Comparison of ENCODE assay signal across 1 cellular context in the genomic region with DNA sequence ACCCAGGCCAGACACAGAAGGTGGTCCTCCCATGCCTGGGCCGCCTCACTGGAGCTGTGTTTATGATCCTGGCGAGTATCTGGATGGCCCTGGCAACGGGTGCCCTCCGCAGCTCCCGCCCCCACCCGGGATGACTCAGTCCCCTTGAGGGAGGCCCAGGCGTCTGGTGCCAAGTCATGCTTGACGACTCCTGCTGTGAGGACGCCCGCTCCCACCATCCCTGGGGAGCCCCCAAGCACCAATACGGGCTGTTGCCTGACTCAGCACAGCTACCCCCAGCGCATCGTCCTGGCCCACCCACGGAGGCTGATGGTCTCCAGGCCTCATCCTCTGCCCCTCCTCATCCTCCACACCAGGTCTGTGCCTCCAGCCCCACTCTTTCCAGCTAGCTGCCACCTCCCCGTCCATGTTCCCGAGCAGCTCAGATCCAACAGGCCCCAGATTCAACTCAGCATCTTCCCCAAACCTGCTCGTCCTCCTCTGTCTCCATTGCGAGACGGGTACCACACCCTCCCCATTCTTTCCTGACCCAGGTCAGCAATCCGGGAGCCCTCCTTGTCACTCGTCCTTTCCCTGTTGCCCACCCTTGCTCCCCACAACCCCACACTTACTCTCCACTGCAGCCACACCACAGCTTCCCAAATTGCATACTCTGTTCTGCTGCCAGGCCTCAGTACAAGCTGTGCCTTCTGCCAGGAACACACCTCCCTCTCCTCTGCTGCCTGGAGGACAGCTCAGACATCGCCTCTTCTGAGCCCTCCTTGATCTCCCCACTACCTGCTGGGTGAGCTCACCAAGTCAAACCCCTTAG.
TF ChIP-seq lines count a peak whose summit lies in the region.

No MANE protein-coding gene starts in this region.

TF ChIP-seq in HEK293, 187 proteins besides CTCF, POLR2A, EP300 and RAD21 (continued from another document and continues in another):
- TF ChIP-seq, protein P1, sequence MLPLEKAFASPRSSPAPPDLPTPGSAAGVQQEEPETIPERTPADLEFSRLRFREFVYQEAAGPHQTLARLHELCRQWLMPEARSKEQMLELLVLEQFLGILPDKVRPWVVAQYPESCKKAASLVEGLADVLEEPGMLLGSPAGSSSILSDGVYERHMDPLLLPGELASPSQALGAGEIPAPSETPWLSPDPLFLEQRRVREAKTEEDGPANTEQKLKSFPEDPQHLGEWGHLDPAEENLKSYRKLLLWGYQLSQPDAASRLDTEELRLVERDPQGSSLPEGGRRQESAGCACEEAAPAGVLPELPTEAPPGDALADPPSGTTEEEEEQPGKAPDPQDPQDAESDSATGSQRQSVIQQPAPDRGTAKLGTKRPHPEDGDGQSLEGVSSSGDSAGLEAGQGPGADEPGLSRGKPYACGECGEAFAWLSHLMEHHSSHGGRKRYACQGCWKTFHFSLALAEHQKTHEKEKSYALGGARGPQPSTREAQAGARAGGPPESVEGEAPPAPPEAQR (tag by site-specific recombination; IDR thresholded peaks at IDR 0.05): peak; percentile 97
- TF ChIP-seq ZNF510 (tag by site-specific recombination; IDR thresholded peaks at IDR 0.05; ENCODE audit: insufficient replicate concordance) (no peak), ZNF624 (tag by site-specific recombination; IDR thresholded peaks at IDR 0.05) (no peak), ZNF274 (IDR thresholded peaks at IDR 0.05; ENCODE audit: low read length) (no peak), ZNF274 (tag by site-specific recombination; IDR thresholded peaks at IDR 0.05; ENCODE audit: borderline replicate concordance) (no peak), ZNF132 (tag by site-specific recombination; IDR thresholded peaks at IDR 0.05; ENCODE audit: borderline replicate concordance) (no peak), ZNF560 (tag by site-specific recombination; IDR thresholded peaks at IDR 0.05; ENCODE audit: borderline replicate concordance) (no peak), BCL11A (tag by site-specific recombination; IDR thresholded peaks at IDR 0.05; ENCODE audit: low read depth) (peak; percentile 100), ZNF561 (tag by site-specific recombination; IDR thresholded peaks at IDR 0.05; ENCODE audit: borderline replicate concordance) (peak; percentile 85; the same call in 1 of the 2 replicates), ZNF549 (tag by site-specific recombination; IDR thresholded peaks at IDR 0.05) (no peak), ZNF202 (tag by site-specific recombination; IDR thresholded peaks at IDR 0.05; ENCODE audit: borderline replicate concordance) (no peak), ZBTB48 (tag by site-specific recombination; IDR thresholded peaks at IDR 0.05) (peak; percentile 84), ZNF302 (tag by site-specific recombination; IDR thresholded peaks at IDR 0.05; ENCODE audit: low read depth) (no peak), GLIS1 (tag by site-specific recombination; IDR thresholded peaks at IDR 0.05) (peak; percentile 100), ZNF776 (tag by site-specific recombination; IDR thresholded peaks at IDR 0.05; ENCODE audit: borderline replicate concordance) (no peak; the same call in 1 of the 2 replicates), ZNF664 (tag by site-specific recombination; IDR thresholded peaks at IDR 0.05) (no peak), ZBTB1 (tag by site-specific recombination; IDR thresholded peaks at IDR 0.05) (peak; percentile 99), ZNF354C (tag by site-specific recombination; IDR thresholded peaks at IDR 0.05; ENCODE audit: borderline replicate concordance, low read depth) (peak; percentile 12; the same call in 1 of the 2 replicates), ZNF169 (tag by site-specific recombination; IDR thresholded peaks at IDR 0.05) (no peak), ZFP37 (tag by site-specific recombination; IDR thresholded peaks at IDR 0.05) (peak; percentile 98), SETDB1 (IDR thresholded peaks at IDR 0.05; ENCODE audit: insufficient read length, low read length) (no peak), PRDM1 (tag by site-specific recombination; IDR thresholded peaks at IDR 0.05) (no peak), ZNF530 (tag by site-specific recombination; IDR thresholded peaks at IDR 0.05; ENCODE audit: low read depth) (no peak), ZNF544 (tag by site-specific recombination; IDR thresholded peaks at IDR 0.05) (no peak), ZNF366 (tag by site-specific recombination; conservative IDR thresholded peaks at IDR 0.05) (peak; percentile 97), ZBTB7A (tag by site-specific recombination; IDR thresholded peaks at IDR 0.05; ENCODE audit: low read depth) (peak; percentile 96), ZFP3 (tag by site-specific recombination; IDR thresholded peaks at IDR 0.05; ENCODE audit: low read depth) (no peak), SP7 (tag by site-specific recombination; IDR thresholded peaks at IDR 0.05) (peak; percentile 100), ZBTB20 (tag by site-specific recombination; IDR thresholded peaks at IDR 0.05) (peak; percentile 93), ZNF791 (tag by site-specific recombination; IDR thresholded peaks at IDR 0.05) (no peak), ZNF24 (tag by site-specific recombination; IDR thresholded peaks at IDR 0.05) (peak; percentile 100), ZNF2 (tag by site-specific recombination; IDR thresholded peaks at IDR 0.05) (peak; percentile 93), ZNF335 (tag by site-specific recombination; conservative IDR thresholded peaks at IDR 0.05) (peak; percentile 84), ZNF16 (tag by site-specific recombination; IDR thresholded peaks at IDR 0.05; ENCODE audit: low read depth) (no peak; the same call in 1 of the 2 replicates), ZNF785 (tag by site-specific recombination; IDR thresholded peaks at IDR 0.05) (peak; percentile 96), ZNF37A (tag by site-specific recombination; IDR thresholded peaks at IDR 0.05) (no peak; the same call in 1 of the 2 replicates), ZNF76 (tag by site-specific recombination; IDR thresholded peaks at IDR 0.05; ENCODE audit: borderline replicate concordance, low read depth) (peak; percentile 84; the same call in 1 of the 2 replicates), ZNF792 (tag by site-specific recombination; IDR thresholded peaks at IDR 0.05) (no peak), ZNF423 (tag by site-specific recombination; IDR thresholded peaks at IDR 0.05) (peak; percentile 100), ZBTB21 (tag by site-specific recombination; IDR thresholded peaks at IDR 0.05) (peak; percentile 95), ZNF701 (tag by site-specific recombination; IDR thresholded peaks at IDR 0.05) (no peak), ZNF133 (tag by site-specific recombination; IDR thresholded peaks at IDR 0.05) (peak; percentile 35; the same call in 1 of the 2 replicates), ZNF555 (tag by site-specific recombination; conservative IDR thresholded peaks at IDR 0.05) (no peak), ZNF114 (tag by site-specific recombination; IDR thresholded peaks at IDR 0.05) (no peak), ZNF19 (tag by site-specific recombination; IDR thresholded peaks at IDR 0.05; ENCODE audit: low read depth) (no peak), GLI2 (tag by site-specific recombination; IDR thresholded peaks at IDR 0.05; ENCODE audit: borderline replicate concordance, low read depth) (peak; percentile 97; the same call in 1 of the 2 replicates), ZNF184 (tag by site-specific recombination; IDR thresholded peaks at IDR 0.05) (peak; percentile 89; the same call in 1 of the 2 replicates), REPIN1 (tag by site-specific recombination; IDR thresholded peaks at IDR 0.05; ENCODE audit: low read depth) (peak; percentile 46; the same call in 1 of the 2 replicates), ZNF155 (tag by site-specific recombination; IDR thresholded peaks at IDR 0.05) (0 out of 2 replicates have a peak, but pooled peaks have one; percentile 45)
- TF ChIP-seq, protein P2, sequence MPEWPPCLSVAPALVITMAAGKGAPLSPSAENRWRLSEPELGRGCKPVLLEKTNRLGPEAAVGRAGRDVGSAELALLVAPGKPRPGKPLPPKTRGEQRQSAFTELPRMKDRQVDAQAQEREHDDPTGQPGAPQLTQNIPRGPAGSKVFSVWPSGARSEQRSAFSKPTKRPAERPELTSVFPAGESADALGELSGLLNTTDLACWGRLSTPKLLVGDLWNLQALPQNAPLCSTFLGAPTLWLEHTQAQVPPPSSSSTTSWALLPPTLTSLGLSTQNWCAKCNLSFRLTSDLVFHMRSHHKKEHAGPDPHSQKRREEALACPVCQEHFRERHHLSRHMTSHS (tag by site-specific recombination; IDR thresholded peaks at IDR 0.05): peak; percentile 99
- TF ChIP-seq, protein P3, sequence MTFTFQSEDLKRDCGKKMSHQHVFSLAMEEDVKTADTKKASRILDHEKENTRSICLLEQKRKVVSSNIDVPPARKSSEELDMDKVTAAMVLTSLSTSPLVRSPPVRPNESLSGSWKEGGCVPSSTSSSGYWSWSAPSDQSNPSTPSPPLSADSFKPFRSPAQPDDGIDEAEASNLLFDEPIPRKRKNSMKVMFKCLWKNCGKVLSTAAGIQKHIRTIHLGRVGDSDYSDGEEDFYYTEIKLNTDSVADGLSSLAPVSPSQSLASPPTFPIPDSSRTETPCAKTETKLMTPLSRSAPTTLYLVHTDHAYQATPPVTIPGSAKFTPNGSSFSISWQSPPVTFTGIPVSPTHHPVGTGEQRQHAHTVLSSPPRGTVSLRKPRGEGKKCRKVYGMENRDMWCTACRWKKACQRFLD (tag by site-specific recombination; IDR thresholded peaks at IDR 0.05): no peak
- TF ChIP-seq, protein P4, sequence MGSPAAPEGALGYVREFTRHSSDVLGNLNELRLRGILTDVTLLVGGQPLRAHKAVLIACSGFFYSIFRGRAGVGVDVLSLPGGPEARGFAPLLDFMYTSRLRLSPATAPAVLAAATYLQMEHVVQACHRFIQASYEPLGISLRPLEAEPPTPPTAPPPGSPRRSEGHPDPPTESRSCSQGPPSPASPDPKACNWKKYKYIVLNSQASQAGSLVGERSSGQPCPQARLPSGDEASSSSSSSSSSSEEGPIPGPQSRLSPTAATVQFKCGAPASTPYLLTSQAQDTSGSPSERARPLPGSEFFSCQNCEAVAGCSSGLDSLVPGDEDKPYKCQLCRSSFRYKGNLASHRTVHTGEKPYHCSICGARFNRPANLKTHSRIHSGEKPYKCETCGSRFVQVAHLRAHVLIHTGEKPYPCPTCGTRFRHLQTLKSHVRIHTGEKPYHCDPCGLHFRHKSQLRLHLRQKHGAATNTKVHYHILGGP (tag by site-specific recombination; IDR thresholded peaks at IDR 0.05): no peak; the same call in 1 of the 2 replicates
- TF ChIP-seq, protein P5, sequence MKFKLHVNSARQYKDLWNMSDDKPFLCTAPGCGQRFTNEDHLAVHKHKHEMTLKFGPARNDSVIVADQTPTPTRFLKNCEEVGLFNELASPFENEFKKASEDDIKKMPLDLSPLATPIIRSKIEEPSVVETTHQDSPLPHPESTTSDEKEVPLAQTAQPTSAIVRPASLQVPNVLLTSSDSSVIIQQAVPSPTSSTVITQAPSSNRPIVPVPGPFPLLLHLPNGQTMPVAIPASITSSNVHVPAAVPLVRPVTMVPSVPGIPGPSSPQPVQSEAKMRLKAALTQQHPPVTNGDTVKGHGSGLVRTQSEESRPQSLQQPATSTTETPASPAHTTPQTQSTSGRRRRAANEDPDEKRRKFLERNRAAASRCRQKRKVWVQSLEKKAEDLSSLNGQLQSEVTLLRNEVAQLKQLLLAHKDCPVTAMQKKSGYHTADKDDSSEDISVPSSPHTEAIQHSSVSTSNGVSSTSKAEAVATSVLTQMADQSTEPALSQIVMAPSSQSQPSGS (tag by site-specific recombination; IDR thresholded peaks at IDR 0.05; ENCODE audit: low read depth): peak; percentile 74
- TF ChIP-seq, protein P6, sequence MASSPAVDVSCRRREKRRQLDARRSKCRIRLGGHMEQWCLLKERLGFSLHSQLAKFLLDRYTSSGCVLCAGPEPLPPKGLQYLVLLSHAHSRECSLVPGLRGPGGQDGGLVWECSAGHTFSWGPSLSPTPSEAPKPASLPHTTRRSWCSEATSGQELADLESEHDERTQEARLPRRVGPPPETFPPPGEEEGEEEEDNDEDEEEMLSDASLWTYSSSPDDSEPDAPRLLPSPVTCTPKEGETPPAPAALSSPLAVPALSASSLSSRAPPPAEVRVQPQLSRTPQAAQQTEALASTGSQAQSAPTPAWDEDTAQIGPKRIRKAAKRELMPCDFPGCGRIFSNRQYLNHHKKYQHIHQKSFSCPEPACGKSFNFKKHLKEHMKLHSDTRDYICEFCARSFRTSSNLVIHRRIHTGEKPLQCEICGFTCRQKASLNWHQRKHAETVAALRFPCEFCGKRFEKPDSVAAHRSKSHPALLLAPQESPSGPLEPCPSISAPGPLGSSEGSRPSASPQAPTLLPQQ (tag by site-specific recombination; IDR thresholded peaks at IDR 0.05): peak; percentile 94
- TF ChIP-seq, protein P7, sequence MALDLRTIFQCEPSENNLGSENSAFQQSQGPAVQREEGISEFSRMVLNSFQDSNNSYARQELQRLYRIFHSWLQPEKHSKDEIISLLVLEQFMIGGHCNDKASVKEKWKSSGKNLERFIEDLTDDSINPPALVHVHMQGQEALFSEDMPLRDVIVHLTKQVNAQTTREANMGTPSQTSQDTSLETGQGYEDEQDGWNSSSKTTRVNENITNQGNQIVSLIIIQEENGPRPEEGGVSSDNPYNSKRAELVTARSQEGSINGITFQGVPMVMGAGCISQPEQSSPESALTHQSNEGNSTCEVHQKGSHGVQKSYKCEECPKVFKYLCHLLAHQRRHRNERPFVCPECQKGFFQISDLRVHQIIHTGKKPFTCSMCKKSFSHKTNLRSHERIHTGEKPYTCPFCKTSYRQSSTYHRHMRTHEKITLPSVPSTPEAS (tag by site-specific recombination; IDR thresholded peaks at IDR 0.05): peak; percentile 77
- TF ChIP-seq, protein P8, sequence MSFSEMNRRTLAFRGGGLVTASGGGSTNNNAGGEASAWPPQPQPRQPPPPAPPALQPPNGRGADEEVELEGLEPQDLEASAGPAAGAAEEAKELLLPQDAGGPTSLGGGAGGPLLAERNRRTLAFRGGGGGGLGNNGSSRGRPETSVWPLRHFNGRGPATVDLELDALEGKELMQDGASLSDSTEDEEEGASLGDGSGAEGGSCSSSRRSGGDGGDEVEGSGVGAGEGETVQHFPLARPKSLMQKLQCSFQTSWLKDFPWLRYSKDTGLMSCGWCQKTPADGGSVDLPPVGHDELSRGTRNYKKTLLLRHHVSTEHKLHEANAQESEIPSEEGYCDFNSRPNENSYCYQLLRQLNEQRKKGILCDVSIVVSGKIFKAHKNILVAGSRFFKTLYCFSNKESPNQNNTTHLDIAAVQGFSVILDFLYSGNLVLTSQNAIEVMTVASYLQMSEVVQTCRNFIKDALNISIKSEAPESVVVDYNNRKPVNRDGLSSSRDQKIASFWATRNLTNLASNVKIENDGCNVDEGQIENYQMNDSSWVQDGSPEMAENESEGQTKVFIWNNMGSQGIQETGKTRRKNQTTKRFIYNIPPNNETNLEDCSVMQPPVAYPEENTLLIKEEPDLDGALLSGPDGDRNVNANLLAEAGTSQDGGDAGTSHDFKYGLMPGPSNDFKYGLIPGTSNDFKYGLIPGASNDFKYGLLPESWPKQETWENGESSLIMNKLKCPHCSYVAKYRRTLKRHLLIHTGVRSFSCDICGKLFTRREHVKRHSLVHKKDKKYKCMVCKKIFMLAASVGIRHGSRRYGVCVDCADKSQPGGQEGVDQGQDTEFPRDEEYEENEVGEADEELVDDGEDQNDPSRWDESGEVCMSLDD (tag by site-specific recombination; IDR thresholded peaks at IDR 0.05): peak; percentile 98
- TF ChIP-seq, protein P9, sequence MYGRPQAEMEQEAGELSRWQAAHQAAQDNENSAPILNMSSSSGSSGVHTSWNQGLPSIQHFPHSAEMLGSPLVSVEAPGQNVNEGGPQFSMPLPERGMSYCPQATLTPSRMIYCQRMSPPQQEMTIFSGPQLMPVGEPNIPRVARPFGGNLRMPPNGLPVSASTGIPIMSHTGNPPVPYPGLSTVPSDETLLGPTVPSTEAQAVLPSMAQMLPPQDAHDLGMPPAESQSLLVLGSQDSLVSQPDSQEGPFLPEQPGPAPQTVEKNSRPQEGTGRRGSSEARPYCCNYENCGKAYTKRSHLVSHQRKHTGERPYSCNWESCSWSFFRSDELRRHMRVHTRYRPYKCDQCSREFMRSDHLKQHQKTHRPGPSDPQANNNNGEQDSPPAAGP (tag by site-specific recombination; IDR thresholded peaks at IDR 0.05): peak; percentile 100
